8 cellular contexts compared by ENCODE assay signal in the genomic region with DNA sequence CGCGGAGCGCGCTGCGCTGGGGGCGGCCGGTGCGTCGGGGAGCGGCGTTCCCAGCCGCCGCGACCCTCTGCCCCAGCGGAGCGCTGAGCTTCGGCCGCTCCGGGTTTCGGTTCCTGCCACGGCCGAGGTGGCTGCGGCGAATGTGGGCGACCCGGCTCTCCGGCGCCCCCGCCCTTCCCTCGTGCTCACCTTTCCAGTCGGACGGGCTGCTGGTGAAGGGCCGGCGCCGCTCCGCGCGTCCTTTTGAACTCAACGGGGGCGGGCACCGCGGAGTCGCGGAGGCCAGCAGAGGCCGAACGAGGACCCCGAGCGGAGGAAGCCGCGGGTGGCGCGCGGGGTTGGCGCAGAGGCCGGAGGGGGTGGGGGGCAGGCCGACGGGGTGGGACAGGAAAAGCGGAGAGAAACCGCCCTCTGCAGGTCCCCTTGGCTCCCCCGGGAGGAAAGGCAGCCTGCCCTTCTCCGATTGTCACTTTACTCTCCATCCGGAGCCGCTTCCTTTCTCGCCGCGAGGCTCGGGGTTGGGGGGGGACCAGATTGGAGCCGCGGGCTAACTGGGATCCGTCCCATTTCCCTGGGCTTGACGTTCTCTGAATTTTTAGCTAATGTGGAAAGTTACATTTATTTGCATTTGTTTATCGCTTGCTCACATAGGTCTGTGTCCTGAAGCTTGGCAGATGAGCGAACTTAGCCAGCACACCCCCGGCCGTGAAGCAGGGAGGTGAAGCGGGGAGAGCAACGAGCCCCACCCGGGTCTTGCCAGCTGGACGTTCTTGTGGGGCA. TPM values are rescaled to one million over a fixed set of nuclear protein-coding genes. Genes with fewer than 3 reads are reported as not detected.
A peak's percentile ranks its signal among the peaks of the same experiment; 100 is the strongest.
DNase-seq lines count a peak whose midpoint lies in the region; ATAC-seq, FAIRE-seq and TF ChIP-seq lines count a peak whose summit lies in the region.

SMAGP (minus strand) TSS at position 349 of the 780 bp plus-strand sequence. CDS start 1,137 bp downstream, outside the sequence.

- H3K27ac Mint-ChIP-seq in activated T-helper 2 cell treated with anti-CD3 and anti-CD28 coated beads, Interferon-gamma antibody, Interleukin-2, Interleukin-4, amounts not matched to agents 10 μg/mL and 5 μg/mL and 100 μg/mL, durations not matched to agents 14 hours and 24 hours and 36 hours, result no peak within 1 kb of the TSS
- no peak within 1 kb of the TSS for H3K27ac Mint-ChIP-seq in neural progenitor cell

- peak within 1 kb of the TSS; percentile 85 for H3K4me3 Mint-ChIP-seq in activated T-helper 2 cell treated with anti-CD3 and anti-CD28 coated beads, Interferon-gamma antibody, Interleukin-2, Interleukin-4, amounts not matched to agents 10 μg/mL and 5 μg/mL and 100 μg/mL, durations not matched to agents 14 hours and 24 hours and 36 hours (ENCODE audit: low read depth)
- peak within 1 kb of the TSS; percentile 93 for H3K4me3 Mint-ChIP-seq in neural progenitor cell

- FAIRE-seq in urothelium cell line (lab: Jason Lieb, UNC), result no peak

- H3K36me3 Mint-ChIP-seq in activated T-helper 2 cell treated with anti-CD3 and anti-CD28 coated beads, Interferon-gamma antibody, Interleukin-2, Interleukin-4, amounts not matched to agents 10 μg/mL and 5 μg/mL and 100 μg/mL, durations not matched to agents 14 hours and 24 hours and 36 hours (ENCODE audit: low read depth), result no peaks in the 10 kb centered on the region
- H3K36me3 Mint-ChIP-seq in neural progenitor cell, result no peaks in the 10 kb centered on the region

- H3K4me3 ChIP-seq in fibroblast of villous mesenchyme (ENCODE audit: low read depth, low read length), result peak within 1 kb of the TSS; percentile 82
- H3K4me3 ChIP-seq in neural progenitor cell, result peak within 1 kb of the TSS; percentile 55

- no peaks in the 10 kb centered on the region for H3K9me3 Mint-ChIP-seq in activated T-helper 2 cell treated with anti-CD3 and anti-CD28 coated beads, Interferon-gamma antibody, Interleukin-2, Interleukin-4, amounts not matched to agents 10 μg/mL and 5 μg/mL and 100 μg/mL, durations not matched to agents 14 hours and 24 hours and 36 hours
- no peaks in the 10 kb centered on the region for H3K9me3 Mint-ChIP-seq in neural progenitor cell

- H3K79me2 ChIP-seq in neural progenitor cell (ENCODE audit: low read depth), result no peaks in the 10 kb centered on the region

- H3K4me1 Mint-ChIP-seq in activated T-helper 2 cell treated with anti-CD3 and anti-CD28 coated beads, Interferon-gamma antibody, Interleukin-2, Interleukin-4, amounts not matched to agents 10 μg/mL and 5 μg/mL and 100 μg/mL, durations not matched to agents 14 hours and 24 hours and 36 hours (ENCODE audit: low read depth), result peaks cover 15% of the 10 kb centered on the region
- H3K4me1 Mint-ChIP-seq in neural progenitor cell, result peaks cover 8% of the 10 kb centered on the region

- peak within 1 kb of the TSS; percentile 89 for H3K4me2 ChIP-seq in neural progenitor cell

- peaks cover 19% of the 10 kb centered on the region for H3F3A ChIP-seq in neural progenitor cell (ENCODE audit: low read depth)

- no peaks in the 10 kb centered on the region for H3K36me3 ChIP-seq in neural progenitor cell

- peaks cover 39% of the 10 kb centered on the region for H3K27me3 Mint-ChIP-seq in activated T-helper 2 cell treated with anti-CD3 and anti-CD28 coated beads, Interferon-gamma antibody, Interleukin-2, Interleukin-4, amounts not matched to agents 10 μg/mL and 5 μg/mL and 100 μg/mL, durations not matched to agents 14 hours and 24 hours and 36 hours (ENCODE audit: low read depth)
- peaks cover 23% of the 10 kb centered on the region for H3K27me3 Mint-ChIP-seq in neural progenitor cell (ENCODE audit: insufficient read depth, low read depth)

- H3K27me3 ChIP-seq in neural progenitor cell, result peaks cover 17% of the 10 kb centered on the region

- H4K20me1 ChIP-seq in neural progenitor cell (ENCODE audit: low read depth), result no peaks in the 10 kb centered on the region

- DNase-seq in NOMO-1 treated with DMSO at 0.1 percent for 48 hours (lab: John Stamatoyannopoulos, UW; ENCODE audit: unreplicated experiment) (peak; percentile 36), fibroblast of villous mesenchyme (ENCODE audit: low read depth) (peak; percentile 44), neural progenitor cell (ENCODE audit: low spot score) (peak; percentile 89), urothelium cell line (ENCODE audit: low spot score) (peak; percentile 69)
- peak; percentile 31 for DNase-seq in activated T-helper 2 cell treated with anti-CD3 and anti-CD28 coated beads, Interferon-gamma antibody, Interleukin-2, Interleukin-4, amounts not matched to agents 10 μg/mL and 5 μg/mL and 100 μg/mL, durations not matched to agents 14 hours and 24 hours and 36 hours (ENCODE audit: low spot score)

- peaks cover 15% of the 10 kb centered on the region for H3K4me1 ChIP-seq in neural progenitor cell

- TF ChIP-seq CTCF in 22Rv1 (IDR thresholded peaks at IDR 0.05) (no peak), fibroblast of villous mesenchyme (IDR thresholded peaks at IDR 0.05; ENCODE audit: insufficient read depth, low read depth, low read length) (no peak), neural progenitor cell (IDR thresholded peaks at IDR 0.05) (peak; percentile 15)

- peak within 1 kb of the TSS; percentile 88 for H2AFZ ChIP-seq in neural progenitor cell (replicated peaks)

- H3K27ac ChIP-seq in 22Rv1, result peak within 1 kb of the TSS; percentile 66
- H3K27ac ChIP-seq in neural progenitor cell, result no peak within 1 kb of the TSS

- ATAC-seq in GM18511 (IDR thresholded peaks at IDR 0.05; ENCODE audit: unreplicated experiment) (peak; percentile 78), HG03066 (IDR thresholded peaks at IDR 0.05; ENCODE audit: low read depth, unreplicated experiment) (peak; percentile 67)

- H3K9ac ChIP-seq in neural progenitor cell, result no peak within 1 kb of the TSS

- H3K9me3 ChIP-seq in neural progenitor cell (ENCODE audit: low read depth), result no peaks in the 10 kb centered on the region

- intact Hi-C loops in activated T-helper 2 cell treated with anti-CD3 and anti-CD28 coated beads, Interferon-gamma antibody, Interleukin-2, Interleukin-4, amounts not matched to agents 10 μg/mL and 5 μg/mL and 100 μg/mL, durations not matched to agents 14 hours and 24 hours and 36 hours (cut with micrococcal nuclease), result no loop called here

RNA-seq across cellular contexts. Expression of gene SMAGP, which starts in this region (rescaled TPM):
- 0.44 TPM in 1 of 2 replicates, not detected in the other for total RNA-seq in activated T-helper 2 cell treated with anti-CD3 and anti-CD28 coated beads, Interferon-gamma antibody, Interleukin-2, Interleukin-4, amounts not matched to agents 10 μg/mL and 5 μg/mL and 100 μg/mL, durations not matched to agents 14 hours and 24 hours and 36 hours
- total RNA-seq in fibroblast of villous mesenchyme (5.2 and 8.4 TPM in 2 replicates), neural progenitor cell (ENCODE audit: low replicate concordance) (19.0 and 24.3 TPM in 2 replicates)

Comparison
In these comparisons a context has a peak if more than half of its experiments do, and no peak if none do; other contexts are left out.
1. Peak in DNase-seq in activated T-helper 2 cell treated with anti-CD3 and anti-CD28 coated beads, Interferon-gamma antibody, Interleukin-2, Interleukin-4, amounts not matched to agents 10 μg/mL and 5 μg/mL and 100 μg/mL, durations not matched to agents 14 hours and 24 hours and 36 hours; RNA of the gene not detected or under 1 TPM.
2. DNase-seq: peak in every context shown above with its lines; median percentile 89 in neural progenitor cell; 69 in urothelium cell line; 44 in fibroblast of villous mesenchyme; 36 in NOMO-1 treated with DMSO at 0.1 percent for 48 hours; 31 in activated T-helper 2 cell treated with anti-CD3 and anti-CD28 coated beads, Interferon-gamma antibody, Interleukin-2, Interleukin-4, amounts not matched to agents 10 μg/mL and 5 μg/mL and 100 μg/mL, durations not matched to agents 14 hours and 24 hours and 36 hours.